Comparison of ENCODE assay signal across 1 cellular context in genomic region chr16:27312580-27313421, GRCh38.
TF ChIP-seq lines count a peak whose summit lies in the region.

No MANE protein-coding gene starts in this region.

TF ChIP-seq in H1, 55 proteins besides CTCF, POLR2A, EP300 and RAD21 (continued from another document):
- TF ChIP-seq ATF2 (IDR thresholded peaks at IDR 0.05; ENCODE audit: low read length): no peak
